ENCODE assay signal across 21 cellular contexts in the genomic region with DNA sequence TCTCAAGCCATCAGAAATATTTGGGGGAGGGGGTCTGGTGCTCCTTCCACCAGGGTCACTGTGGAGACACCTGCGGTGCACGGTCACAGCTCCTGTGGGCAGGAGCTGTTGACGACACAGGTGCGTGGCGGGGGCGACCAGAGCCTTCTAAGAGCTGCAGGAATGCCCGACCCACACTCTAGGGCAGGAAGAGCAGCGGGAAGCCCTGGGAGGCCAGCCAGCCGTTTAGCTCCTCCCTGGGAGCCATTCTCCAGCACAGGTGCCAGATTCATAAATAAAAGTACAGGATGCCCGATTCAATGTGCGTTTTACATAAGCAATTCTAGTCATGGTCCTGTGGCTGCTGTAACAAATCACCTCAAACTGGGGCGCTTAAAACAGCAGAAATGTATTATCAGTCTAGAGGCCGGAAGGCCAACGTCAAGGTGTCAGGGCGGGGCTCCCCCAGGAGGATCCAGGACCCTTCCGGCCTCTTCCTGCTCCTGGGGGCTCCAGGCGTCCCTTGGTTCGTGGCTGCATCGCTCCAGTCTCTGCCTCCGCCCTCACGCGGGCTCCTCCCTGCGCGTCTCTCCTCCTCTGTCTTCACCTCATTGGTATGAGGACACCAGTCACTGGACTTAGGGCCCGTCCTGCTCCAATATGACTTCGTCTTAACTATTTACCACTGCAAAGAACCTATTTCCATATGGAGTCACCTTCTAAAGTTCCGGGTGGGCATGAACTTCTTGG.
A peak's percentile ranks its signal among the peaks of the same experiment; 100 is the strongest.
DNase-seq lines count a peak whose midpoint lies in the region; ATAC-seq and TF ChIP-seq lines count a peak whose summit lies in the region.
"Had no signal": no experiment of that assay in that cellular context is flagged by ENCODE, and none has a peak within 500 bp of the region (broad histone marks: within the 10 kb centered on the region; RNA-seq: fewer than 3 reads in every experiment).

No MANE protein-coding gene starts in this region.

- H3K36me3 Mint-ChIP-seq in nephron (ENCODE audit: low read depth): peaks cover 2% of the 10 kb centered on the region
- H3K36me3 Mint-ChIP-seq: memory B cell, naive B cell had no signal

- peak overlapping the region in 1 of 3 experiments; percentile 19 for H3K27ac Mint-ChIP-seq in nephron
- H3K27ac Mint-ChIP-seq: activated B cell treated with CpG ODN at 0.5 μM for 24 hours, memory B cell, naive B cell had no signal

- WGBS in iPS DF 6.9 (ENCODE audit: insufficient coverage, insufficient read length): no CpG with 5 or more reads among the region's 27 CpGs

- H3K9me3 ChIP-seq in SJCRH30 (replicated peaks): no peaks in the 10 kb centered on the region
- H3K9me3 ChIP-seq in iPS DF 6.9 (ENCODE audit: control insufficient read depth, insufficient read depth, low read length): no peaks in the 10 kb centered on the region
- H3K9me3 ChIP-seq: A549, pancreas had no signal

- DNase-seq in ELF-1 (ENCODE audit: low read depth, low spot score) (peak; percentile 51), SJCRH30 (peak in 1 of 2 experiments; percentile 40), iPS DF 6.9 (ENCODE audit: low read depth, low spot score) (peak; percentile 33), RPMI8226 (no peak), NAMALWA (ENCODE audit: low spot score) (no peak)
- no peak for DNase-seq in activated CD4-positive, alpha-beta T cell treated with anti-CD3 and anti-CD28 coated beads for 4 hours
- DNase-seq: activated B cell treated with CpG ODN at 0.5 μM for 24 hours; activated naive CD4-positive, alpha-beta T cell treated with Interleukin-2 at 50 U/mL for 16 hours; activated T-cell treated with anti-CD3 and anti-CD28 coated beads, Interleukin-2, amount 50 U/mL, for 4 hours; GOT3; naive B cell; NCI-H1417 treated with DMSO at 0.1 percent for 48 hours; NCI-H510A treated with DMSO at 0.1 percent for 48 hours; pancreas; substantia nigra had no signal

- H3K36me3 ChIP-seq in SJCRH30 (no peaks in the 10 kb centered on the region), iPS DF 6.9 (ENCODE audit: control insufficient read depth, insufficient read depth, low read length) (no peaks in the 10 kb centered on the region)
- H3K36me3 ChIP-seq: cardiac muscle cell, pancreas had no signal

- peaks cover 7% of the 10 kb centered on the region; the same call in 1 of the 2 replicates for H3K4me1 ChIP-seq in SJCRH30
- H3K4me1 ChIP-seq in iPS DF 6.9 (ENCODE audit: control insufficient read depth, insufficient read depth, low read length): peaks cover 6% of the 10 kb centered on the region; the same call in 1 of the 2 replicates
- H3K4me1 ChIP-seq: A549, pancreas had no signal

- H3K27me3 Mint-ChIP-seq in nephron (ENCODE audit: low read depth): peaks cover 81% of the 10 kb centered on the region

- peaks cover 26% of the 10 kb centered on the region for H3K4me1 Mint-ChIP-seq in nephron
- H3K4me1 Mint-ChIP-seq: activated B cell treated with CpG ODN at 0.5 μM for 24 hours, memory B cell, naive B cell had no signal

- H3K4me3 Mint-ChIP-seq in nephron: peak overlapping the region in 2 of 3 experiments; percentile 35 to 41
- H3K4me3 Mint-ChIP-seq: activated B cell treated with CpG ODN at 0.5 μM for 24 hours; activated T-cell treated with anti-CD3 and anti-CD28 coated beads, Interleukin-2, amount 50 U/mL, for 4 hours; memory B cell; naive B cell had no signal

- peaks cover 8% of the 10 kb centered on the region for H3K9me3 Mint-ChIP-seq in nephron
- H3K9me3 Mint-ChIP-seq: activated B cell treated with CpG ODN at 0.5 μM for 24 hours; activated T-cell treated with anti-CD3 and anti-CD28 coated beads, Interleukin-2, amount 50 U/mL, for 4 hours; memory B cell had no signal

- peak overlapping the region; percentile 12; the same call in 1 of the 2 replicates for H3K27ac ChIP-seq in SJCRH30
- no peak overlapping the region for H3K27ac ChIP-seq in iPS DF 6.9 (ENCODE audit: low read length)
- H3K27ac ChIP-seq: A549, cardiac muscle cell, pancreas, SK-N-MC had no signal

- H3K4me3 ChIP-seq in SJCRH30 (peak overlapping the region; percentile 10; the same call in 1 of the 2 replicates), iPS DF 6.9 (ENCODE audit: low read length) (no peak overlapping the region)
- H3K4me3 ChIP-seq: A549, cardiac muscle cell, pancreas, SK-N-MC had no signal

- H3K27me3 ChIP-seq in SJCRH30 (no peaks in the 10 kb centered on the region), iPS DF 6.9 (ENCODE audit: control insufficient read depth, insufficient read depth, low read length) (no peaks in the 10 kb centered on the region)

- no peak for TF ChIP-seq CTCF in nephron (IDR thresholded peaks at IDR 0.05; ENCODE audit: unreplicated experiment in 3 of 3)

- ATAC-seq in HG03045 (IDR thresholded peaks at IDR 0.05; ENCODE audit: unreplicated experiment): no peak
- ATAC-seq: A549; activated T-cell treated with anti-CD3 and anti-CD28 coated beads, Interleukin-2, amount 50 U/mL, for 4 hours; pancreas had no signal

Comparison
In these comparisons a context has a peak if more than half of its experiments do, and no peak if none do; other contexts are left out.
1. DNase-seq: peak in ELF-1 (single experiment) and iPS DF 6.9 (single experiment); none in RPMI8226 (single experiment), activated CD4-positive, alpha-beta T cell treated with anti-CD3 and anti-CD28 coated beads for 4 hours (0 of 2) and NAMALWA (single experiment).